ENCODE assay signal across 24 cellular contexts in the genomic region with DNA sequence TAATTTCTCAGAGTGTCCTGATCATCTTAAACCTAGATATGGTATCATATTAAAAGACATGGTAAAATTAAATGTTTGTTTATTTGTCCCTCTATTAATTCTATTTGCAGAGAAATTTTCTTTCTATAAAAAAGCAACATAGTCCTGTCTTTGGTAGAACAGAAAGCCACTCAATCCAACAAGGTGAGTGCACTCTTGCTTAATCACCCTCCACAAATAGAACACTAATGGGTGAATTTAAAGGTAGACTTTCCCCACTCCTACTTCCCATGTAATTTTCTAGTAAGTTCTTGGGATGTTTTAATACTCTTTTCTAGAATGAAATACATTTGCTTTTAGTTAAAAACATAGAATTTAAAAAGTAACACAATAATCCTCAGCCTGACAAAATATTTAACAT.
"Had no signal": no experiment of that assay in that cellular context is flagged by ENCODE, and none has a peak within 500 bp of the region (broad histone marks: within the 10 kb centered on the region; RNA-seq: fewer than 3 reads in every experiment).

No MANE protein-coding gene starts in this region.

- H3K4me3 ChIP-seq: coronary artery, dorsolateral prefrontal cortex, esophagus squamous epithelium, gastrocnemius medialis, heart right ventricle, left ventricle myocardium inferior, lower lobe of right lung, mucosa of descending colon had no signal

- FAIRE-seq: endometrium, keratinocyte had no signal

- H3K4me1 ChIP-seq: esophagus squamous epithelium, gastrocnemius medialis, lower lobe of right lung had no signal

- H3K27ac ChIP-seq: coronary artery, dorsolateral prefrontal cortex, epithelial cell of prostate, esophagus squamous epithelium, gastrocnemius medialis, heart right ventricle, left ventricle myocardium inferior, lower lobe of right lung had no signal

- H3K9me3 Mint-ChIP-seq: mesothelial cell of epicardium had no signal

- H3K4me3 Mint-ChIP-seq: mesothelial cell of epicardium had no signal

- DNase-seq: dermis blood vessel endothelial cell; dorsolateral prefrontal cortex; effector CD4-positive, alpha-beta T cell; effector memory CD4-positive, alpha-beta T cell; erythroblast; esophagus squamous epithelium; foreskin fibroblast; foreskin melanocyte; gastrocnemius medialis; glutamatergic neuron; head of caudate nucleus; heart right ventricle; hippocampal formation; left cardiac atrium; left ventricle myocardium inferior; lower lobe of right lung; mesenchymal stem cell; mucosa of descending colon had no signal

- H3K27ac Mint-ChIP-seq: mesothelial cell of epicardium had no signal

- H3K27me3 ChIP-seq: dorsolateral prefrontal cortex, esophagus squamous epithelium, gastrocnemius medialis, heart right ventricle had no signal

- H3K9me3 ChIP-seq: esophagus squamous epithelium, gastrocnemius medialis, heart right ventricle, left ventricle myocardium inferior, lower lobe of right lung, mucosa of descending colon had no signal

- ATAC-seq: esophagus mucosa, gastrocnemius medialis, heart right ventricle, left cardiac atrium, lower lobe of right lung, mucosa of descending colon had no signal
